In the genomic region with DNA sequence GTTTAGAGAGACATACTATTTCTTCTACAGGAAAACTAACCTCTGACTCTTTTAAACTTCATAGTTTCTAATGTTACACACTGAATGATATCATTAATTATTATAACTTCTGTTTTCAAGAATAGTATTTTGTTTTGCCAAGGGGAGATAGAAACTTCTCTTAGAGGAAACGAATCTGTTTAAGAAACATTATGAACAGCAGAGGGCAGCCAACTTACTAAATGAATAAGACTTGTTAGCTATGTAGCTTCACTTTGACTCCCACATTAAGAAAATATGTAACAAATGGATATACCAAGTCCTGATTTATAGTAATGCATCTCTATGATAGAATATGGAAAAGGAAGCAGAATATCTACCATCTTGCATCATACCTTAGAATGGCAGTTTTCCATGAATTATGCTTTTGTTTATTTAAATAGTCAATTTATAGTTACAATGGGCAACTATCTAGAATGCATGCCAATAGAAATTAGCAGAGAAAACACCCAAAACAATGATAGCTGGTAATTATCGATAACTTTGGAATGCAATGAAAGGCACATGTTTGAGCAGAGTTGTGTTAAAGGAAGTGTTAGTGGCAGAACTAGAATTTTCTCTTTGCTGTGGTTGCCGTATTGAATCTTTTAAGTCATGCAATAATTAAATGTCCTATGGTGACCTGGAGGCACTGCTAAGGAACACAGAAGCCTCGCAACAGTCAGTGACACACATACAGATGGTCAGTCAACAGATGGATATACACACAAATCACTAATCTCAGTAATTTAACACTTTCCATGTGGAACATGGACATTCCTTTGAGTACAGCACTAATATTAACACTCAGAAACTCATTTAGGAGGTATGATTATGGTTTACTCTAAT, we compare ENCODE assay signal across 8 cellular contexts.
DNase-seq lines count a peak whose midpoint lies in the region; ATAC-seq and TF ChIP-seq lines count a peak whose summit lies in the region.

No MANE protein-coding gene starts in this region.

- H3K9ac ChIP-seq in HCT116 (ENCODE audit: low read length) (no peak overlapping the region), muscle layer of colon (ENCODE audit: low read length) (no peak overlapping the region)

- no peak for TF ChIP-seq POLR2A in HCT116 (IDR thresholded peaks at IDR 0.05; ENCODE audit: borderline replicate concordance, extremely low read depth, insufficient read depth, insufficient read length)

- no peak overlapping the region for H3K27ac ChIP-seq in HCT116 (ENCODE audit: low read depth, low read length)
- H3K27ac ChIP-seq in muscle layer of colon (ENCODE audit: low read depth, low read length): peak overlapping the region; percentile 19
- peak overlapping the region in 1 of 2 donors; percentile 18 for H3K27ac ChIP-seq in aorta (ENCODE audit: low read depth in 1 of 2, low read length in 2 of 2)

- no peak overlapping the region for H3K4me3 Mint-ChIP-seq in activated CD4-positive, alpha-beta memory T cell treated with anti-CD3 and anti-CD28 coated beads for 36 hours

- no peaks in the 10 kb centered on the region for H3K9me3 Mint-ChIP-seq in activated CD4-positive, alpha-beta memory T cell treated with anti-CD3 and anti-CD28 coated beads for 36 hours

- H3K4me2 ChIP-seq in HCT116 (ENCODE audit: low read length): no peak overlapping the region

- peaks cover 3% of the 10 kb centered on the region for H3K4me1 Mint-ChIP-seq in activated CD4-positive, alpha-beta memory T cell treated with anti-CD3 and anti-CD28 coated beads for 36 hours (ENCODE audit: low read depth)

- TF ChIP-seq CTCF in HCT116 (IDR thresholded peaks at IDR 0.05 in 2 of 3, conservative IDR thresholded peaks at IDR 0.05 in 1 of 3; ENCODE audit: borderline replicate concordance in 1 of 3, insufficient read depth in 1 of 3, low read depth in 2 of 3, low read length in 2 of 3): peak; percentile 32 to 57 (median 51); a peak in 4 of 6 replicates
- TF ChIP-seq CTCF in choroid plexus epithelial cell (conservative IDR thresholded peaks at IDR 0.05; ENCODE audit: low read depth, low read length): peak; percentile 56

- H3K9me2 ChIP-seq in HCT116 (ENCODE audit: insufficient read depth): no peaks in the 10 kb centered on the region

- peak; percentile 66 for TF ChIP-seq RAD21 in HCT116 (IDR thresholded peaks at IDR 0.05; ENCODE audit: low read depth)

- H2AFZ ChIP-seq in HCT116 (ENCODE audit: low read depth, low read length, poor library complexity, severe bottlenecking): no peak overlapping the region

- BruUV-seq in HCT116 (replicated peaks; lab: Mats Ljungman, UMichigan): no TSS peak

- H3K79me2 ChIP-seq in HCT116 (ENCODE audit: insufficient read depth, low read length): no peaks in the 10 kb centered on the region

- H3K27me3 ChIP-seq in HCT116 (ENCODE audit: insufficient read depth, low read length) (no peaks in the 10 kb centered on the region), muscle layer of colon (ENCODE audit: control insufficient read depth in 1 of 2, insufficient read depth in 2 of 2, low read length in 2 of 2) (no peaks in the 10 kb centered on the region), aorta (ENCODE audit: control insufficient read depth in 1 of 2, insufficient read depth in 2 of 2, low read length in 1 of 2) (no peaks in the 10 kb centered on the region)

- POLR2A ChIA-PET in HCT116 (lab: Charles Lee): interaction anchor here (1.3 kb wide), 1 partner anchor 496 kb away, joined by 3 read pairs; no protein-coding TSS in a partner anchor
- POLR2A ChIA-PET in activated CD4-positive, alpha-beta memory T cell treated with anti-CD3 and anti-CD28 coated beads for 36 hours (lab: Charles Lee): no interaction called here

- H3K4me3 ChIP-seq in HCT116 (replicated peaks in 1 of 2; ENCODE audit: low read depth in 1 of 2, low read length in 2 of 2) (no peak overlapping the region), choroid plexus epithelial cell (ENCODE audit: low read depth, low read length) (no peak overlapping the region), muscle layer of colon (ENCODE audit: low read depth in 1 of 2, low read length in 2 of 2) (no peak overlapping the region), aorta (ENCODE audit: low read length in 2 of 2) (no peak overlapping the region)

- intact Hi-C loops in HCT116 (cut with micrococcal nuclease) (loop anchor here (1.0 to 5.0 kb wide), 3 partner anchors 381 to 496 kb away; no protein-coding TSS in a partner anchor), aorta (cut with DNase I) (loop anchor here (2.0 to 5.0 kb wide), 2 partner anchors 380 to 396 kb away; no protein-coding TSS in a partner anchor)
- intact Hi-C loops in activated CD4-positive, alpha-beta memory T cell treated with anti-CD3 and anti-CD28 coated beads for 36 hours (cut with micrococcal nuclease): loop anchor here (1.0 kb wide), 1 partner anchor 397 kb away; no protein-coding TSS in a partner anchor

- no peaks in the 10 kb centered on the region for H3K36me3 ChIP-seq in HCT116 (ENCODE audit: control insufficient read depth in 1 of 2, insufficient read depth in 2 of 2, low read length in 2 of 2)
- peaks cover 24% of the 10 kb centered on the region for H3K36me3 ChIP-seq in muscle layer of colon (ENCODE audit: insufficient read depth, low read length)
- peaks cover 3 to 6% of the 10 kb centered on the region in 2 donors for H3K36me3 ChIP-seq in aorta (ENCODE audit: control insufficient read depth in 1 of 2, insufficient read depth in 2 of 2, low read length in 1 of 2)

- H3K9me3 ChIP-seq in HCT116 (ENCODE audit: control insufficient read depth in 1 of 2, insufficient read depth in 1 of 2, low read depth in 1 of 2, low read length in 2 of 2) (no peaks in the 10 kb centered on the region), muscle layer of colon (ENCODE audit: low read length) (no peaks in the 10 kb centered on the region), aorta (ENCODE audit: control insufficient read depth, low read length) (no peaks in the 10 kb centered on the region)

- no peaks in the 10 kb centered on the region for H4K20me1 ChIP-seq in HCT116 (ENCODE audit: insufficient read depth)

- no peaks in the 10 kb centered on the region for H3K4me1 ChIP-seq in HCT116 (ENCODE audit: control insufficient read depth in 1 of 2, insufficient read depth in 2 of 2, low read length in 2 of 2)
- H3K4me1 ChIP-seq in muscle layer of colon (ENCODE audit: insufficient read depth, low read length): peaks cover 11% of the 10 kb centered on the region
- H3K4me1 ChIP-seq in aorta (ENCODE audit: control insufficient read depth in 1 of 2, insufficient read depth in 2 of 2, low read length in 2 of 2): no peaks in the 10 kb centered on the region

- no peaks in the 10 kb centered on the region for H3K36me3 Mint-ChIP-seq in activated CD4-positive, alpha-beta memory T cell treated with anti-CD3 and anti-CD28 coated beads for 36 hours

- ATAC-seq in HCT116: peak; percentile 78
- ATAC-seq in GM21528 (IDR thresholded peaks at IDR 0.05; ENCODE audit: low FRiP score, unreplicated experiment): no peak
- no peak for ATAC-seq in aorta (ENCODE audit: low FRiP score)

- DNase-seq in COR-L47 (lab: John Stamatoyannopoulos, UW): peak; percentile 69
- peak; percentile 63 for DNase-seq in HCT116 (ENCODE audit: low read depth, low spot score)
- peak; percentile 78 for DNase-seq in NCI-H82 (lab: John Stamatoyannopoulos, UW)
- DNase-seq in choroid plexus epithelial cell (ENCODE audit: low read depth): peak; percentile 94
- no peak for DNase-seq in activated CD4-positive, alpha-beta memory T cell treated with anti-CD3 and anti-CD28 coated beads for 36 hours
- DNase-seq in aorta: no peak

- RAD21 ChIA-PET in HCT116 (lab: Charles Lee; ENCODE audit: low non-redundant PET in 1 of 2, low total read pairs in 2 of 2, uncharacterized antibody in 2 of 2, unreplicated experiment in 2 of 2): interaction anchor here (1.0 to 1.6 kb wide), 5 partner anchors 381 to 497 kb away, joined by 3 to 8 read pairs (median 4); no protein-coding TSS in a partner anchor

- 37 to 41% methylated on average over 4 of the region's 4 CpGs for WGBS in aorta, 2 donors

- no peak overlapping the region for H3K27ac Mint-ChIP-seq in activated CD4-positive, alpha-beta memory T cell treated with anti-CD3 and anti-CD28 coated beads for 36 hours

- CTCF ChIA-PET in HCT116 (lab: Charles Lee): interaction anchor here (0.5 to 2.9 kb wide), 18 partner anchors 10 to 1332 kb away, joined by 3 to 59 read pairs (median 4); no protein-coding TSS in a partner anchor
- CTCF ChIA-PET in activated CD4-positive, alpha-beta memory T cell treated with anti-CD3 and anti-CD28 coated beads for 36 hours (lab: Charles Lee): interaction anchor here (0.9 to 4.5 kb wide), 2 partner anchors 397 to 405 kb away, joined by 3 to 36 read pairs; no protein-coding TSS in a partner anchor

- peaks cover 39% of the 10 kb centered on the region for H3K27me3 Mint-ChIP-seq in activated CD4-positive, alpha-beta memory T cell treated with anti-CD3 and anti-CD28 coated beads for 36 hours

TF ChIP-seq in HCT116, 20 proteins besides CTCF, POLR2A, EP300 and RAD21:
- TF ChIP-seq CEBPB (IDR thresholded peaks at IDR 0.05; ENCODE audit: low read depth) (no peak), SP1 (IDR thresholded peaks at IDR 0.05; ENCODE audit: low read depth) (0 out of 2 replicates have a peak, but pooled peaks have one; percentile 7)

Comparison
In these comparisons a context has a peak if more than half of its experiments do, and no peak if none do; other contexts are left out.
1. DNase-seq: peak in COR-L47 (single experiment), HCT116 (single experiment), NCI-H82 (single experiment) and choroid plexus epithelial cell (single experiment); none in activated CD4-positive, alpha-beta memory T cell treated with anti-CD3 and anti-CD28 coated beads for 36 hours (single experiment) and aorta (0 of 2).